ENCODE assay signal across 8 cellular contexts in genomic region chr14:106436310-106436905, GRCh38.
A peak's percentile ranks its signal among the peaks of the same experiment; 100 is the strongest.
DNase-seq lines count a peak whose midpoint lies in the region; ATAC-seq and TF ChIP-seq lines count a peak whose summit lies in the region.

No MANE protein-coding gene starts in this region.

- H3K9me3 Mint-ChIP-seq in activated CD8-positive, alpha-beta T cell treated with anti-CD3 and anti-CD28 coated beads for 36 hours: no peaks in the 10 kb centered on the region

- no peak overlapping the region for H3K27ac Mint-ChIP-seq in activated CD8-positive, alpha-beta T cell treated with anti-CD3 and anti-CD28 coated beads for 36 hours

- intact Hi-C loops in activated CD8-positive, alpha-beta T cell treated with anti-CD3 and anti-CD28 coated beads for 36 hours (cut with micrococcal nuclease): no loop called here

- POLR2A ChIA-PET in activated CD8-positive, alpha-beta T cell treated with anti-CD3 and anti-CD28 coated beads for 36 hours (lab: Charles Lee): no interaction called here

- peak; percentile 56 for TF ChIP-seq CTCF in GM10266 (IDR thresholded peaks at IDR 0.05; ENCODE audit: control insufficient read depth, insufficient read depth, low read depth, missing control alignments)
- TF ChIP-seq CTCF in activated CD8-positive, alpha-beta T cell treated with anti-CD3 and anti-CD28 coated beads for 36 hours (IDR thresholded peaks at IDR 0.05): no peak

- DNase-seq in GM10266 (ENCODE audit: extremely low spot score) (no peak), NCI-H187 treated with DMSO at 0.1 percent for 48 hours (lab: John Stamatoyannopoulos, UW) (peak; percentile 58), inferior parietal cortex (ENCODE audit: extremely low spot score) (peak; percentile 55), NCI-H2196 (lab: John Stamatoyannopoulos, UW; ENCODE audit: unreplicated experiment) (no peak)
- peak; percentile 44 to 54 for DNase-seq in activated CD8-positive, alpha-beta memory T cell treated with anti-CD3 and anti-CD28 coated beads for 4 hours (ENCODE audit: low read depth in 2 of 2)
- peak; percentile 84 for DNase-seq in stimulated activated CD8-positive, alpha-beta memory T cell treated with anti-CD3 and anti-CD28 coated beads, Interleukin-4, amount 100 ng/mL, for 48 hours
- no peak for DNase-seq in activated CD8-positive, alpha-beta T cell treated with anti-CD3 and anti-CD28 coated beads for 36 hours

- CTCF ChIA-PET in activated CD8-positive, alpha-beta T cell treated with anti-CD3 and anti-CD28 coated beads for 36 hours (lab: Charles Lee): no interaction called here

- no peak for ATAC-seq in HG02870 (IDR thresholded peaks at IDR 0.05; ENCODE audit: unreplicated experiment)
- no peak for ATAC-seq in activated CD8-positive, alpha-beta T cell treated with anti-CD3 and anti-CD28 coated beads for 36 hours

- H3K36me3 Mint-ChIP-seq in activated CD8-positive, alpha-beta T cell treated with anti-CD3 and anti-CD28 coated beads for 36 hours (ENCODE audit: low read depth): no peaks in the 10 kb centered on the region

- no peaks in the 10 kb centered on the region for H3K27me3 Mint-ChIP-seq in activated CD8-positive, alpha-beta T cell treated with anti-CD3 and anti-CD28 coated beads for 36 hours

- no peak overlapping the region for H3K4me3 Mint-ChIP-seq in activated CD8-positive, alpha-beta T cell treated with anti-CD3 and anti-CD28 coated beads for 36 hours

- no peaks in the 10 kb centered on the region for H3K4me1 Mint-ChIP-seq in activated CD8-positive, alpha-beta T cell treated with anti-CD3 and anti-CD28 coated beads for 36 hours (ENCODE audit: low read depth)

Comparison
In these comparisons a context has a peak if more than half of its experiments do, and no peak if none do; other contexts are left out.
1. DNase-seq: peak in NCI-H187 treated with DMSO at 0.1 percent for 48 hours (single experiment), activated CD8-positive, alpha-beta memory T cell treated with anti-CD3 and anti-CD28 coated beads for 4 hours (2 of 2), inferior parietal cortex (single experiment) and stimulated activated CD8-positive, alpha-beta memory T cell treated with anti-CD3 and anti-CD28 coated beads, Interleukin-4, amount 100 ng/mL, for 48 hours (single experiment); none in GM10266 (single experiment), NCI-H2196 (single experiment) and activated CD8-positive, alpha-beta T cell treated with anti-CD3 and anti-CD28 coated beads for 36 hours (single experiment).